12 cellular contexts compared by ENCODE assay signal in the genomic region with DNA sequence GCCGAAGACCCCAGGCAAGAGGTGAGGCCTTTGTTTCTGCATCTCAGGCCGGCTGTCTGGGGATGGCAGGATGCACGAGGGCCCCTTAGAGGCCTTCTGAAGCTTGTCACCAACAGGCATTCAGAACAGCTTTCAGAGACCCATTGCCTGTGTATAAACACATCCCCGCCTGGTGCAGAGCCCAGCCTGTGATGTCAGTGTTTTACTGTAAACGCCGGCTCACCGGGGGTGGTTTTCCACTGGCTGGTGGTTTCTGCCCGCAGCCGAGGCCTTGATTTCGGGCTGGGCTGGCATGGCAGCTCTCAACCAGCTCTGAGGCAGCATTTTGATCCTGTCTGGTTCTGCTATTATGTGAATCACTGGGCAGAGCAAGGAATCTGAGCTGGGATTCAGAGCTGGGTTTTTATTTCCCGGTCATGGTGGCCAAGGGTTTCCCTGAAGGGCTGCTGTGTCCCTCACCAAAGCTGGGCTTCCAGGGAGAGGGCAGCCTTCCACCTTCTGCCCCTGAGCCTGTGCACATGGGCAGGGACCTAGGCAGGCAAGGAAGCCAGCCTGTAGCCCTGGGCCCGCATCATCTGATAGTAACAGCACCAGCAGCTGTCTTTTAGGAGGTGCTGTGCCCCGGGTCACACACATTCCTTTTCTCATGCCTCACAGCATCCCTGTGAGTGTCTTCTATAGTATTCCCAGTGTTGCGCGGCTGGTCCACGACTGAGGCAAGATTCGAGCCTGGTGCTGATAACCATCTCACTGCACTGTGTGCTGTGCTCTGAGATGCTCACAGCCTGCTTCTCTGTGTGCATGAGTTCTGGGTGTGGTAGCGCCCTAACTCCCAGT.
DNase-seq lines count a peak whose midpoint lies in the region; ATAC-seq and TF ChIP-seq lines count a peak whose summit lies in the region.
"Had no signal": no experiment of that assay in that cellular context is flagged by ENCODE, and none has a peak within 500 bp of the region (broad histone marks: within the 10 kb centered on the region; RNA-seq: fewer than 3 reads in every experiment).

No MANE protein-coding gene starts in this region.

- ATAC-seq in sciatic nerve = peak; percentile 4
- no peak for ATAC-seq in GM18517 (IDR thresholded peaks at IDR 0.05; ENCODE audit: unreplicated experiment)
- no peak for ATAC-seq in HG02763 (IDR thresholded peaks at IDR 0.05; ENCODE audit: unreplicated experiment)
- ATAC-seq: effector memory CD8-positive, alpha-beta T cell; stimulated activated naive B cell treated with anti-CD40 and anti-IgM and Interleukin-4, amounts not matched to agents 10 μg/mL and 1 μg/mL and 100 μg/mL, for 72 hours had no signal

- intact Hi-C loops in sciatic nerve (cut with DNase I) (no loop called here), ascending aorta (cut with DNase I) (no loop called here)

- H3K9ac ChIP-seq in BLaER1 = no peak overlapping the region
- no peak overlapping the region for H3K9ac ChIP-seq in fibroblast of lung (ENCODE audit: insufficient read depth, low read length)

- H3K4me2 ChIP-seq in BLaER1 (peak overlapping the region; percentile 63; the same call in 1 of the 2 replicates), fibroblast of lung (ENCODE audit: extremely low read depth, insufficient read depth, low read length) (peak overlapping the region; percentile 27)

- H3K79me2 ChIP-seq in fibroblast of lung (ENCODE audit: control insufficient read depth, insufficient read depth, low read length) = no peaks in the 10 kb centered on the region

- H3K9me3 ChIP-seq in BLaER1 (0 out of 2 replicates have a peak, but pooled peaks cover 3% of the 10 kb centered on the region), SJCRH30 (replicated peaks) (no peaks in the 10 kb centered on the region), fibroblast of lung (ENCODE audit: control insufficient read depth, insufficient read depth, low read depth, low read length) (no peaks in the 10 kb centered on the region), ascending aorta (no peaks in the 10 kb centered on the region)

- peak overlapping the region; percentile 55 for H3K27ac ChIP-seq in BLaER1
- peak overlapping the region; percentile 90 for H3K27ac ChIP-seq in SJCRH30
- H3K27ac ChIP-seq in fibroblast of lung (ENCODE audit: insufficient read depth, low read length) = peak overlapping the region; percentile 68
- H3K27ac ChIP-seq in ascending aorta = no peak overlapping the region

- H4K20me1 ChIP-seq in BLaER1 = peaks cover 70% of the 10 kb centered on the region
- no peaks in the 10 kb centered on the region for H4K20me1 ChIP-seq in fibroblast of lung (ENCODE audit: control insufficient read depth, extremely low read depth, insufficient read depth, low read length)

- no peaks in the 10 kb centered on the region for H3K27me3 ChIP-seq in BLaER1
- H3K27me3 ChIP-seq in SJCRH30 = no peaks in the 10 kb centered on the region
- no peaks in the 10 kb centered on the region for H3K27me3 ChIP-seq in fibroblast of lung (ENCODE audit: control insufficient read depth, insufficient read depth, low read length)
- no peaks in the 10 kb centered on the region for H3K27me3 ChIP-seq in ascending aorta

- TF ChIP-seq CTCF in fibroblast of lung (conservative IDR thresholded peaks at IDR 0.05 in 1 of 2, IDR thresholded peaks at IDR 0.05 in 1 of 2; ENCODE audit: low read depth in 1 of 2, low read length in 2 of 2) (no peak), ascending aorta (IDR thresholded peaks at IDR 0.05) (no peak)

- H3K4me1 ChIP-seq in BLaER1 (peaks cover 48% of the 10 kb centered on the region), SJCRH30 (peaks cover 27% of the 10 kb centered on the region), fibroblast of lung (ENCODE audit: control insufficient read depth, extremely low read depth, insufficient read depth, low read length) (peaks cover 4% of the 10 kb centered on the region), ascending aorta (no peaks in the 10 kb centered on the region)

- H3K4me3 ChIP-seq in BLaER1 = no peak overlapping the region
- H3K4me3 ChIP-seq in SJCRH30 = no peak overlapping the region
- no peak overlapping the region for H3K4me3 ChIP-seq in fibroblast of lung (replicated peaks in 1 of 4; ENCODE audit: control extremely low read depth in 1 of 4, insufficient read depth in 1 of 4, low read depth in 3 of 4, low read length in 4 of 4)
- no peak overlapping the region for H3K4me3 ChIP-seq in ascending aorta

- H3K36me3 ChIP-seq in BLaER1 = peaks cover 72% of the 10 kb centered on the region
- H3K36me3 ChIP-seq in SJCRH30 = no peaks in the 10 kb centered on the region
- peaks cover 4% of the 10 kb centered on the region for H3K36me3 ChIP-seq in fibroblast of lung (ENCODE audit: control insufficient read depth, insufficient read depth, low read length)
- H3K36me3 ChIP-seq in ascending aorta = peaks cover 9 to 19% of the 10 kb centered on the region in 2 donors

- no peak overlapping the region for H2AFZ ChIP-seq in fibroblast of lung (ENCODE audit: low read length)

- DNase-seq in SJCRH30 = peak; percentile 22 to 48
- peak; percentile 74 to 88 for DNase-seq in fibroblast of lung (ENCODE audit: low read depth in 2 of 2)
- DNase-seq in sciatic nerve (ENCODE audit: low spot score) = no peak
- DNase-seq in ascending aorta (ENCODE audit: low spot score in 2 of 2) = no peak
- DNase-seq in SIG-M5 treated with dmso at 0.1 percent for 504 hours (lab: John Stamatoyannopoulos, UW; ENCODE audit: unreplicated experiment) = no peak
- DNase-seq: activated CD4-positive, alpha-beta T cell treated with anti-CD3 and anti-CD28 coated beads for 4 hours; effector memory CD8-positive, alpha-beta T cell; NCI-H526 treated with DMSO at 0.1 percent for 48 hours; stimulated activated naive B cell treated with anti-CD40 and anti-IgM and Interleukin-4, amounts not matched to agents 10 μg/mL and 1 μg/mL and 100 μg/mL, for 72 hours had no signal

Comparison
In these comparisons a context has a peak if more than half of its experiments do, and no peak if none do; other contexts are left out.
1. H3K27ac ChIP-seq: peak in BLaER1 (single experiment), SJCRH30 (single experiment) and fibroblast of lung (single experiment); none in ascending aorta (0 of 2).
2. DNase-seq: peak in SJCRH30 (2 of 2) and fibroblast of lung (2 of 2); none in sciatic nerve (single experiment), ascending aorta (0 of 2) and SIG-M5 treated with dmso at 0.1 percent for 504 hours (single experiment).